ENCODE assay signal across 1 cellular context in genomic region chr15:61584410-61584809, GRCh38.
TF ChIP-seq lines count a peak whose summit lies in the region.

No MANE protein-coding gene starts in this region.

TF ChIP-seq in GM12878, 131 proteins besides CTCF, POLR2A, EP300 and RAD21 (continued from another document):
- TF ChIP-seq REST (IDR thresholded peaks at IDR 0.05; ENCODE audit: low read depth, low read length): peak; percentile 72
TF ChIP-seq in GM12878: peak in this region for 1.
